1 cellular context compared by ENCODE assay signal in the genomic region with DNA sequence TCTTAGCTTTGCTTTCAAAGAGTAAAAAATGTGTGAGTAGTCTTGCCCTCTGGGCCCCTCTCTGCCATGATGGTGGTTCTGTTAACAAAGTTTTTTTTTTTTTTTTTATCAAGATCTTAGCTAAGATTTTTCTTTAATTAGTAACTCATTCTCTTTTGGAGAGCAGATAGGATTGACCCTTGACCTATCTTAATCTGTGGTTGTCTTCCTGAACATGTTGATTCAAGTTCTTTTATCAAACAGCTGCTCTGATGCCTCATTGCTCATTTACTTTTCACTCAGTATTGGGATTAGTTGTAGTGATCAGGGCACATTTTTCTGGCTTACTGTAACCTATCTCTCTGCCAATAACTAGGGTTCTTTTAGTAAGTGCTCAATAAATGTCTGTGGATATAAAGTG.
TF ChIP-seq lines count a peak whose summit lies in the region.

No MANE protein-coding gene starts in this region.

TF ChIP-seq in A549, 52 proteins besides CTCF, POLR2A, EP300 and RAD21 (continued from another document):
- TF ChIP-seq HES2 (IDR thresholded peaks at IDR 0.05) (no peak), JUN (IDR thresholded peaks at IDR 0.05) (no peak), HOXB5 (CRISPR knock-in tag; IDR thresholded peaks at IDR 0.05) (no peak)
TF ChIP-seq in A549: peak in this region for 0.
